ENCODE assay signal across 35 cellular contexts in genomic region chr9:254516-254915, GRCh38. TPM values are rescaled to one million over a fixed set of nuclear protein-coding genes. Genes with fewer than 3 reads are reported as not detected.
"Had no signal": no experiment of that assay in that cellular context is flagged by ENCODE, and none has a peak within 500 bp of the region (broad histone marks: within the 10 kb centered on the region; RNA-seq: fewer than 3 reads in every experiment).

No MANE protein-coding gene starts in this region.

- H3K36me3 ChIP-seq: adrenal gland, cardiac muscle cell, colonic mucosa, gastroesophageal sphincter, heart left ventricle, left ventricle myocardium inferior, upper lobe of left lung, vagina had no signal

- DNase-seq: activated CD4-positive, alpha-beta T cell treated with anti-CD3 and anti-CD28 coated beads for 1 hour; activated CD8-positive, alpha-beta memory T cell treated with anti-CD3 and anti-CD28 coated beads, Interleukin-2, amount 10 ng/mL, durations not matched to agents 7 days and 5 days; activated CD8-positive, alpha-beta T cell treated with anti-CD3 and anti-CD28 coated beads, Interleukin-2, amount 10 ng/mL, durations not matched to agents 7 days and 5 days; activated effector memory CD4-positive, alpha-beta T cell treated with Interleukin-2 at 50 U/mL for 16 hours; activated naive CD4-positive, alpha-beta T cell treated with anti-CD3 and anti-CD28 coated beads for 36 hours; activated naive CD8-positive, alpha-beta T cell treated with anti-CD3 and anti-CD28 coated beads for 36 hours; aorta; cerebellar nuclear complex; colonic mucosa; effector CD8-positive, alpha-beta T cell; erythroblast; heart left ventricle; hypothalamus; kidney glomerular epithelial cell; left ventricle myocardium inferior; mesendoderm; natural killer cell; retina; stimulated activated CD4-positive, alpha-beta T cell treated with anti-CD3 and anti-CD28 coated beads, Interleukin-1b, Interleukin-23, amount 100 ng/mL, for 48 hours; stimulated activated CD4-positive, alpha-beta T cell treated with anti-CD3 and anti-CD28 coated beads, Interleukin-4, amount 100 ng/mL, for 4 hours; stimulated activated CD8-positive, alpha-beta memory T cell treated with anti-CD3 and anti-CD28 coated beads, Interleukin-4, amount 100 ng/mL, for 48 hours; stimulated activated naive CD8-positive, alpha-beta T cell treated with anti-CD3 and anti-CD28 coated beads, Interleukin-15, amount 100 ng/mL, for 72 hours; substantia nigra; T-helper 2 cell; upper lobe of left lung had no signal

- H3K27me3 Mint-ChIP-seq: activated CD8-positive, alpha-beta memory T cell treated with anti-CD3 and anti-CD28 coated beads, Interleukin-2, amount 10 ng/mL, durations not matched to agents 7 days and 5 days; activated naive CD8-positive, alpha-beta T cell treated with anti-CD3 and anti-CD28 coated beads for 36 hours; progenitor cell of endocrine pancreas; stimulated activated memory B cell treated with anti-CD40 and anti-IgM and Interleukin-4, amounts not matched to agents 10 μg/mL and 1 μg/mL and 100 μg/mL, for 72 hours; stimulated activated naive CD8-positive, alpha-beta T cell treated with anti-CD3 and anti-CD28 coated beads, Interleukin-15, amount 100 ng/mL, for 72 hours had no signal

- H3K9me3 Mint-ChIP-seq: activated naive CD4-positive, alpha-beta T cell treated with anti-CD3 and anti-CD28 coated beads for 36 hours; activated naive CD8-positive, alpha-beta T cell treated with anti-CD3 and anti-CD28 coated beads for 36 hours; brain; natural killer cell; stimulated activated memory B cell treated with anti-CD40 and anti-IgM and Interleukin-4, amounts not matched to agents 10 μg/mL and 1 μg/mL and 100 μg/mL, for 72 hours; stimulated activated naive CD8-positive, alpha-beta T cell treated with anti-CD3 and anti-CD28 coated beads, Interleukin-15, amount 100 ng/mL, for 72 hours had no signal

- H3K4me3 ChIP-seq: adrenal gland, cardiac muscle cell, colonic mucosa, gastroesophageal sphincter, heart left ventricle, left ventricle myocardium inferior, lung, smooth muscle cell, upper lobe of left lung, vagina had no signal

- H3K4me3 Mint-ChIP-seq: activated CD8-positive, alpha-beta memory T cell treated with anti-CD3 and anti-CD28 coated beads, Interleukin-2, amount 10 ng/mL, durations not matched to agents 7 days and 5 days; activated CD8-positive, alpha-beta T cell treated with anti-CD3 and anti-CD28 coated beads, Interleukin-2, amount 10 ng/mL, durations not matched to agents 7 days and 5 days; activated naive CD4-positive, alpha-beta T cell treated with anti-CD3 and anti-CD28 coated beads for 36 hours; activated naive CD8-positive, alpha-beta T cell treated with anti-CD3 and anti-CD28 coated beads for 36 hours; brain; natural killer cell; stimulated activated memory B cell treated with anti-CD40 and anti-IgM and Interleukin-4, amounts not matched to agents 10 μg/mL and 1 μg/mL and 100 μg/mL, for 72 hours; stimulated activated naive CD8-positive, alpha-beta T cell treated with anti-CD3 and anti-CD28 coated beads, Interleukin-15, amount 100 ng/mL, for 72 hours had no signal

- H3K4me1 Mint-ChIP-seq: brain; stimulated activated naive CD8-positive, alpha-beta T cell treated with anti-CD3 and anti-CD28 coated beads, Interleukin-15, amount 100 ng/mL, for 72 hours had no signal

- H3K27ac Mint-ChIP-seq: activated CD8-positive, alpha-beta memory T cell treated with anti-CD3 and anti-CD28 coated beads, Interleukin-2, amount 10 ng/mL, durations not matched to agents 7 days and 5 days; activated CD8-positive, alpha-beta T cell treated with anti-CD3 and anti-CD28 coated beads, Interleukin-2, amount 10 ng/mL, durations not matched to agents 7 days and 5 days; activated naive CD4-positive, alpha-beta T cell treated with anti-CD3 and anti-CD28 coated beads for 36 hours; activated naive CD8-positive, alpha-beta T cell treated with anti-CD3 and anti-CD28 coated beads for 36 hours; brain; natural killer cell; progenitor cell of endocrine pancreas; stimulated activated memory B cell treated with anti-CD40 and anti-IgM and Interleukin-4, amounts not matched to agents 10 μg/mL and 1 μg/mL and 100 μg/mL, for 72 hours; stimulated activated naive CD8-positive, alpha-beta T cell treated with anti-CD3 and anti-CD28 coated beads, Interleukin-15, amount 100 ng/mL, for 72 hours had no signal

- ATAC-seq: activated CD8-positive, alpha-beta memory T cell treated with anti-CD3 and anti-CD28 coated beads, Interleukin-2, amount 10 ng/mL, durations not matched to agents 7 days and 5 days; activated CD8-positive, alpha-beta T cell treated with anti-CD3 and anti-CD28 coated beads, Interleukin-2, amount 10 ng/mL, durations not matched to agents 7 days and 5 days; gastroesophageal sphincter; heart left ventricle; natural killer cell; stimulated activated memory B cell treated with anti-CD40 and anti-IgM and Interleukin-4, amounts not matched to agents 10 μg/mL and 1 μg/mL and 100 μg/mL, for 72 hours; stimulated activated naive CD8-positive, alpha-beta T cell treated with anti-CD3 and anti-CD28 coated beads, Interleukin-15, amount 100 ng/mL, for 72 hours had no signal

- H3K4me2 ChIP-seq: smooth muscle cell had no signal

- H3K36me3 Mint-ChIP-seq: activated naive CD8-positive, alpha-beta T cell treated with anti-CD3 and anti-CD28 coated beads for 36 hours; brain; natural killer cell; stimulated activated memory B cell treated with anti-CD40 and anti-IgM and Interleukin-4, amounts not matched to agents 10 μg/mL and 1 μg/mL and 100 μg/mL, for 72 hours had no signal

- H3K9me3 ChIP-seq: adrenal gland, colonic mucosa, gastroesophageal sphincter, heart left ventricle, left ventricle myocardium inferior, upper lobe of left lung, vagina had no signal

- H3K27me3 ChIP-seq: adrenal gland, cardiac muscle cell, colonic mucosa, gastroesophageal sphincter, upper lobe of left lung, vagina had no signal

- H3K4me1 ChIP-seq: colonic mucosa, left ventricle myocardium inferior, vagina had no signal

- H3K27ac ChIP-seq: cardiac muscle cell, colonic mucosa, gastroesophageal sphincter, heart left ventricle, left ventricle myocardium inferior, upper lobe of left lung, vagina had no signal

RNA-seq across cellular contexts. Expression of gene DOCK8, which starts 39.9 kb away (rescaled TPM):
- total RNA-seq: cardiac muscle cell had no signal
- polyA plus RNA-seq: fibroblast of lung had no signal
